In the genomic region with DNA sequence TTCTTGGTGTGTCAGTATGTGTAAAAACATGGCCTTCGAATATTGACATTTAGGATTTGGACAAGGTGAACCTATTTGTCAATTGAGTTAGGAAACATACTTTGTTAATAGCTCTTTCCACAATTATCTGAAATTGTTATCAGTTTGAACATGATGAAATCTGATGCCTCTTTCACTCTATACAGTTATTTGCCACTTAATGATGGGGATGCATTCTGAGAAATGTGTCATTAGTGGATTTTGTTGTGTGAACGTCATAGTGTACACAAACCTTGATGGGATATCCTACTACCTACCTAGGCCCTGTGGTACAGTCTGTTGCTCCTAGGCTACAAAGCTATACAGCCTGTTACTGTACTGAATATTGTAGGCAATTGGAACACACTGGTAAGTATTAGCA, we compare ENCODE assay signal across 1 cellular context.
TF ChIP-seq lines count a peak whose summit lies in the region.

No MANE protein-coding gene starts in this region.

TF ChIP-seq in HEK293, 187 proteins besides CTCF, POLR2A, EP300 and RAD21 (continued from another document):
- TF ChIP-seq, protein P1, sequence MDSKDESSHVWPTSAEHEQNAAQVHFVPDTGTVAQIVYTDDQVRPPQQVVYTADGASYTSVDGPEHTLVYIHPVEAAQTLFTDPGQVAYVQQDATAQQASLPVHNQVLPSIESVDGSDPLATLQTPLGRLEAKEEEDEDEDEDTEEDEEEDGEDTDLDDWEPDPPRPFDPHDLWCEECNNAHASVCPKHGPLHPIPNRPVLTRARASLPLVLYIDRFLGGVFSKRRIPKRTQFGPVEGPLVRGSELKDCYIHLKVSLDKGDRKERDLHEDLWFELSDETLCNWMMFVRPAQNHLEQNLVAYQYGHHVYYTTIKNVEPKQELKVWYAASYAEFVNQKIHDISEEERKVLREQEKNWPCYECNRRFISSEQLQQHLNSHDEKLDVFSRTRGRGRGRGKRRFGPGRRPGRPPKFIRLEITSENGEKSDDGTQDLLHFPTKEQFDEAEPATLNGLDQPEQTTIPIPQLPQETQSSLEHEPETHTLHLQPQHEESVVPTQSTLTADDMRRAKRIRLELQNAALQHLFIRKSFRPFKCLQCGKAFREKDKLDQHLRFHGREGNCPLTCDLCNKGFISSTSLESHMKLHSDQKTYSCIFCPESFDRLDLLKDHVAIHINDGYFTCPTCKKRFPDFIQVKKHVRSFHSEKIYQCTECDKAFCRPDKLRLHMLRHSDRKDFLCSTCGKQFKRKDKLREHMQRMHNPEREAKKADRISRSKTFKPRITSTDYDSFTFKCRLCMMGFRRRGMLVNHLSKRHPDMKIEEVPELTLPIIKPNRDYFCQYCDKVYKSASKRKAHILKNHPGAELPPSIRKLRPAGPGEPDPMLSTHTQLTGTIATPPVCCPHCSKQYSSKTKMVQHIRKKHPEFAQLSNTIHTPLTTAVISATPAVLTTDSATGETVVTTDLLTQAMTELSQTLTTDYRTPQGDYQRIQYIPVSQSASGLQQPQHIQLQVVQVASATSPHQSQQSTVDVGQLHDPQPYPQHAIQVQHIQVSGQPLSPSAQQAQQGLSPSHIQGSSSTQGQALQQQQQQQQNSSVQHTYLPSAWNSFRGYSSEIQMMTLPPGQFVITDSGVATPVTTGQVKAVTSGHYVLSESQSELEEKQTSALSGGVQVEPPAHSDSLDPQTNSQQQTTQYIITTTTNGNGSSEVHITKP (tag by site-specific recombination; IDR thresholded peaks at IDR 0.05): peak; percentile 34; the same call in 1 of the 2 replicates
- TF ChIP-seq ZNF391 (tag by site-specific recombination; IDR thresholded peaks at IDR 0.05; ENCODE audit: borderline replicate concordance, low read depth): no peak
- no peak for TF ChIP-seq ZNF366 (tag by site-specific recombination; conservative IDR thresholded peaks at IDR 0.05)
- TF ChIP-seq SP7 (tag by site-specific recombination; IDR thresholded peaks at IDR 0.05): peak; percentile 89
